1 cellular context compared by ENCODE assay signal in the genomic region with DNA sequence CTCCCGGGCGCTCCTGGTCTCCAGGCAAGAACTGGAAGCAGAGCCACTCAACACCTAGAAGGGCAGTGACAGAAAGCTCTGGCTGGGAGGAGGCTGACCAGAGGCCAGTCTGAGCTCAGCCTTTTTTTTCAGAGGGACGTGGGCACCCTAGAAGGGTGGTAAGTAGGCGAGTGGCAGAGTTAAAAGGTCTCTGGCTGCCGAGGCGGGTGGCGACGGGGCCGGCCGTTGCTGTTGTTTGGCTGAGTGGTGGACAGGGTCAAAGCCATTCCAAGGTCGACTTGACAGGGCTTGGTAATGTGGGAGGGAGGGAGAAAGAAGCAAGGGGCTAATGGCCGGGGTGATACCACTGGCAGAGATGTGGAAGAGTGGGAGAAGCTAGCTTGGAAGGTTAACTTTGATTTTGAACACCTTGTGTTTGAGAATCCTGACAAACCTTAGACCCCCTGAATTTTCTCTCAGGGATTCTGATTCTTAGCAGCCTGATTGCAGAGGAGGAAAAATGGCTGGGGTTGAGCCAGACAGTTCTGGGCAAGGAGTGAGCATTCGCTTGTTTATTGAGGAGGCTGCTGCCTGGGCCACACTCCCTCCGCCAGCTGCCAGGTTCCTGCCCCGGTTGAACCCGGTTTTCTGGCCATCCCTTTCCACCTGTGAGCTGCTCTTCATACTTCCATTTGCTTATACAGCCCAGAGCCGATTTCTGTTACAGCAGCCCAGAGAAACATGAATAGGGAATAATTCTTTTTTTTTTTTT.
TF ChIP-seq lines count a peak whose summit lies in the region.

No MANE protein-coding gene starts in this region.

TF ChIP-seq in neural cell, 6 proteins besides CTCF, POLR2A, EP300 and RAD21 (continued from another document):
- TF ChIP-seq, protein P1, sequence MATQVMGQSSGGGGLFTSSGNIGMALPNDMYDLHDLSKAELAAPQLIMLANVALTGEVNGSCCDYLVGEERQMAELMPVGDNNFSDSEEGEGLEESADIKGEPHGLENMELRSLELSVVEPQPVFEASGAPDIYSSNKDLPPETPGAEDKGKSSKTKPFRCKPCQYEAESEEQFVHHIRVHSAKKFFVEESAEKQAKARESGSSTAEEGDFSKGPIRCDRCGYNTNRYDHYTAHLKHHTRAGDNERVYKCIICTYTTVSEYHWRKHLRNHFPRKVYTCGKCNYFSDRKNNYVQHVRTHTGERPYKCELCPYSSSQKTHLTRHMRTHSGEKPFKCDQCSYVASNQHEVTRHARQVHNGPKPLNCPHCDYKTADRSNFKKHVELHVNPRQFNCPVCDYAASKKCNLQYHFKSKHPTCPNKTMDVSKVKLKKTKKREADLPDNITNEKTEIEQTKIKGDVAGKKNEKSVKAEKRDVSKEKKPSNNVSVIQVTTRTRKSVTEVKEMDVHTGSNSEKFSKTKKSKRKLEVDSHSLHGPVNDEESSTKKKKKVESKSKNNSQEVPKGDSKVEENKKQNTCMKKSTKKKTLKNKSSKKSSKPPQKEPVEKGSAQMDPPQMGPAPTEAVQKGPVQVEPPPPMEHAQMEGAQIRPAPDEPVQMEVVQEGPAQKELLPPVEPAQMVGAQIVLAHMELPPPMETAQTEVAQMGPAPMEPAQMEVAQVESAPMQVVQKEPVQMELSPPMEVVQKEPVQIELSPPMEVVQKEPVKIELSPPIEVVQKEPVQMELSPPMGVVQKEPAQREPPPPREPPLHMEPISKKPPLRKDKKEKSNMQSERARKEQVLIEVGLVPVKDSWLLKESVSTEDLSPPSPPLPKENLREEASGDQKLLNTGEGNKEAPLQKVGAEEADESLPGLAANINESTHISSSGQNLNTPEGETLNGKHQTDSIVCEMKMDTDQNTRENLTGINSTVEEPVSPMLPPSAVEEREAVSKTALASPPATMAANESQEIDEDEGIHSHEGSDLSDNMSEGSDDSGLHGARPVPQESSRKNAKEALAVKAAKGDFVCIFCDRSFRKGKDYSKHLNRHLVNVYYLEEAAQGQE (IDR thresholded peaks at IDR 0.05; ENCODE audit: borderline replicate concordance): no peak
